Comparison of ENCODE assay signal across 12 cellular contexts in the genomic region with DNA sequence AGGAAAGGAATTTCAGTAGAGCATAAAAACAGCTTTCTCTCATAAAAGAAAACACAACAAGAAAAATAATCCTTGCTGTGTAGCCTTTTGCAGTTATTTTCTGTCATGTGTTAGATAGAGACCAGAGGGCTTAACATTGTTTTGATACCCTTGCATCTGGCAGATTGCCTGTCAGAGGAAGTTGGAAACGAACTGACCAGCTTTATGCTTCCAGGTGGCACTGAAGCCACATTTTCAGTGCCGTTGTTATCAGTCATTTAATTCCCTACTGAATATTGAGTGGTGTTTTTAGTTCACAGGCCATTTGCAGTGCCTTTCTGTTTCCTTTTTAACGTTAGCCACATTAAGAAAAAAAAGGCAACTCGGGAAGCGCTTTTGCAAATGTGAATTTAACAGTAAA. TPM values are rescaled to one million over a fixed set of nuclear protein-coding genes. Genes with fewer than 3 reads are reported as not detected.
DNase-seq lines count a peak whose midpoint lies in the region; ATAC-seq and TF ChIP-seq lines count a peak whose summit lies in the region.
"Had no signal": no experiment of that assay in that cellular context is flagged by ENCODE, and none has a peak within 500 bp of the region (broad histone marks: within the 10 kb centered on the region; RNA-seq: fewer than 3 reads in every experiment).

No MANE protein-coding gene starts in this region.

- DNase-seq in OCI-M1 (lab: John Stamatoyannopoulos, UW) = peak; percentile 67
- DNase-seq in erythroblast (lab: John Stamatoyannopoulos, UW) = peak; percentile 37 to 52
- DNase-seq in ascending aorta (ENCODE audit: low spot score in 2 of 2) = no peak
- no peak for DNase-seq in gastrocnemius medialis
- DNase-seq in cerebellar nuclear complex (lab: John Stamatoyannopoulos, UW) = no peak
- DNase-seq: H7; IMR-90; NCI-H1930; stimulated activated naive CD4-positive, alpha-beta T cell treated with Interleukin-2 at 50 U/mL for 16 hours had no signal

- H3K4me3 ChIP-seq in rectal smooth muscle tissue (ENCODE audit: low read length) = peak overlapping the region; percentile 48
- H3K4me3 ChIP-seq in ascending aorta = peak overlapping the region in 1 of 2 donors; percentile 39
- peak overlapping the region in 1 of 4 donors; percentile 3 for H3K4me3 ChIP-seq in gastrocnemius medialis

- peak overlapping the region; percentile 30 for H3K27ac ChIP-seq in rectal smooth muscle tissue (ENCODE audit: low read depth, low read length)
- H3K27ac ChIP-seq in ascending aorta = no peak overlapping the region
- no peak overlapping the region for H3K27ac ChIP-seq in gastrocnemius medialis

- no peaks in the 10 kb centered on the region for H3K9me3 ChIP-seq in ascending aorta
- no peaks in the 10 kb centered on the region for H3K9me3 ChIP-seq in gastrocnemius medialis

- intact Hi-C loops in ascending aorta (cut with DNase I) (no loop called here), gastrocnemius medialis (cut with DNase I; ENCODE audit: low total_unique reads) (loop anchor here (5.0 kb wide), 1 partner anchor 37 kb away; no protein-coding TSS in a partner anchor)

- H3K4me1 ChIP-seq in rectal smooth muscle tissue (ENCODE audit: control insufficient read depth, insufficient read depth, low read length) (peaks cover 14% of the 10 kb centered on the region), ascending aorta (no peaks in the 10 kb centered on the region), gastrocnemius medialis (peaks cover 8 to 10% of the 10 kb centered on the region in 2 donors)

- H3K9ac ChIP-seq in rectal smooth muscle tissue (ENCODE audit: low read length) = no peak overlapping the region

- TF ChIP-seq CTCF in ascending aorta (IDR thresholded peaks at IDR 0.05) = no peak
- TF ChIP-seq CTCF in gastrocnemius medialis (IDR thresholded peaks at IDR 0.05 in 4 of 5, conservative IDR thresholded peaks at IDR 0.05 in 1 of 5) = no peak

- ATAC-seq in GM19395 (IDR thresholded peaks at IDR 0.05; ENCODE audit: unreplicated experiment) = peak; percentile 60
- ATAC-seq in gastrocnemius medialis = no peak
- no peak for ATAC-seq in GM21786 (IDR thresholded peaks at IDR 0.05; ENCODE audit: unreplicated experiment)

- H3K36me3 ChIP-seq in rectal smooth muscle tissue (ENCODE audit: control insufficient read depth, insufficient read depth, low read length) (no peaks in the 10 kb centered on the region), ascending aorta (no peaks in the 10 kb centered on the region), gastrocnemius medialis (no peaks in the 10 kb centered on the region)

- no peaks in the 10 kb centered on the region for H3K27me3 ChIP-seq in rectal smooth muscle tissue (ENCODE audit: control insufficient read depth, insufficient read depth, low read length)
- no peaks in the 10 kb centered on the region for H3K27me3 ChIP-seq in ascending aorta
- no peaks in the 10 kb centered on the region for H3K27me3 ChIP-seq in gastrocnemius medialis

- in situ Hi-C loops in gastrocnemius medialis (cut with MboI; ENCODE audit: low sequenced_read_pairs in 4 of 4) = no loop called here

- TF ChIP-seq POLR2A in erythroblast (IDR thresholded peaks at IDR 0.05; ENCODE audit: low read length) (no peak), gastrocnemius medialis (IDR thresholded peaks at IDR 0.05) (no peak)

RNA-seq across cellular contexts. Expression of gene RAG2, which starts 21.5 kb away (rescaled TPM):
- total RNA-seq in ascending aorta (not detected), gastrocnemius medialis (not detected)
- total RNA-seq: H7, IMR-90 had no signal

RNA-seq across cellular contexts. Expression of gene IFTAP, which starts 25.2 kb away (rescaled TPM):
- total RNA-seq in ascending aorta (7.1 TPM), gastrocnemius medialis (10 to 100 TPM; 22.1 to 35.3 (median 29.5) TPM)

RNA-seq across cellular contexts. Expression of gene RAG1, which starts 51.7 kb away (rescaled TPM):
- total RNA-seq in ascending aorta (under 0.01 TPM), gastrocnemius medialis (under 1 TPM; 0.24 to 0.66 (median 0.38) TPM)

Comparison
In these comparisons a context has a peak if more than half of its experiments do, and no peak if none do; other contexts are left out.
1. DNase-seq: peak in OCI-M1 (single experiment) and erythroblast (2 of 2); none in ascending aorta (0 of 2), gastrocnemius medialis (0 of 2) and cerebellar nuclear complex (0 of 2).